ENCODE assay signal across 10 cellular contexts in genomic region chr3:194046995-194047681, GRCh38.
A peak's percentile ranks its signal among the peaks of the same experiment; 100 is the strongest.
DNase-seq lines count a peak whose midpoint lies in the region; ATAC-seq, FAIRE-seq and TF ChIP-seq lines count a peak whose summit lies in the region.
"Had no signal": no experiment of that assay in that cellular context is flagged by ENCODE, and none has a peak within 500 bp of the region (broad histone marks: within the 10 kb centered on the region; RNA-seq: fewer than 3 reads in every experiment).

No MANE protein-coding gene starts in this region.

- CTCF ChIA-PET in OCI-LY7 (lab: Charles Lee; ENCODE audit: unreplicated experiment) (no interaction called here), HepG2 (lab: Yijun Ruan, JAX; ENCODE audit: low intra/inter-chr PET ratio, low total read pairs) (no interaction called here)

- TF ChIP-seq RAD21 in HepG2 (CRISPR knock-in tag; IDR thresholded peaks at IDR 0.05): no peak

- 28% methylated on average over 4 of the region's 4 CpGs for WGBS in HepG2 (ENCODE audit: low lambda C conversion rate)

- peaks cover 11% of the 10 kb centered on the region for H3K9me3 Mint-ChIP-seq in activated CD4-positive, alpha-beta T cell treated with anti-CD3 and anti-CD28 coated beads, Interleukin-2, amount 10 ng/mL, durations not matched to agents 24 days and 14 days

- peaks cover 0 to 6% of the 10 kb centered on the region in 2 donors for H3K4me1 ChIP-seq in right atrium auricular region
- peaks cover 14% of the 10 kb centered on the region for H3K4me1 ChIP-seq in OCI-LY7 (ENCODE audit: insufficient read depth, low read length, poor library complexity, severe bottlenecking)
- peaks cover 34% of the 10 kb centered on the region for H3K4me1 ChIP-seq in HepG2 (ENCODE audit: insufficient read depth, low read length)

- no peak for TF ChIP-seq POLR2A in HepG2 (IDR thresholded peaks at IDR 0.05; ENCODE audit: insufficient read depth in 1 of 2, low read depth in 2 of 2, low read length in 2 of 2)

- H3K27ac ChIP-seq in right atrium auricular region (peak overlapping the region in 1 of 2 donors; percentile 43), OCI-LY7 (ENCODE audit: low read depth, low read length, poor library complexity, severe bottlenecking) (peak overlapping the region; percentile 25), HepG2 (ENCODE audit: extremely low read length, insufficient read depth, low read length) (no peak overlapping the region)
- H3K27ac ChIP-seq: BLaER1 had no signal

- H4K20me1 ChIP-seq in OCI-LY7 (ENCODE audit: insufficient read depth, low read length) (no peaks in the 10 kb centered on the region), HepG2 (ENCODE audit: insufficient read depth, low read length) (no peaks in the 10 kb centered on the region; the same call in 1 of the 2 replicates)
- H4K20me1 ChIP-seq: BLaER1 had no signal

- peaks cover 9% of the 10 kb centered on the region for H3K4me1 Mint-ChIP-seq in activated CD4-positive, alpha-beta T cell treated with anti-CD3 and anti-CD28 coated beads, Interleukin-2, amount 10 ng/mL, durations not matched to agents 24 days and 14 days

- no peaks in the 10 kb centered on the region for H3K27me3 ChIP-seq in right atrium auricular region
- H3K27me3 ChIP-seq in HepG2 (ENCODE audit: control insufficient read depth in 1 of 2, insufficient read depth in 2 of 2, low read length in 2 of 2): peaks cover 0 to 7% of the 10 kb centered on the region in 2 experiments; a peak in 1 of 5 replicates
- H3K27me3 ChIP-seq: BLaER1 had no signal

- H3K27me3 Mint-ChIP-seq in activated CD4-positive, alpha-beta T cell treated with anti-CD3 and anti-CD28 coated beads, Interleukin-2, amount 10 ng/mL, durations not matched to agents 24 days and 14 days: peaks cover 12% of the 10 kb centered on the region

- intact Hi-C loops in Right ventricle myocardium inferior (cut with DNase I) (no loop called here), OCI-LY7 (cut with micrococcal nuclease; ENCODE audit: unreplicated experiment) (no loop called here), HepG2 (cut with micrococcal nuclease; ENCODE audit: unreplicated experiment) (no loop called here)
- intact Hi-C loops in activated CD4-positive, alpha-beta T cell treated with anti-CD3 and anti-CD28 coated beads, Interleukin-2, amount 10 ng/mL, durations not matched to agents 24 days and 14 days (cut with micrococcal nuclease): no loop called here

- in situ Hi-C loops in HepG2 (cut with HindIII; ENCODE audit: extremely low pct_ligation_motif_present, low pct_unique_long_range_greater_than_20kb): no loop called here

- FAIRE-seq in HepG2 (lab: Jason Lieb, UNC) (no peak), RCC 7860 (lab: Jason Lieb, UNC) (no peak)

- POLR2A ChIA-PET in OCI-LY7 (lab: Charles Lee): interaction anchor here (0.6 to 2.4 kb wide), 16 partner anchors 9 to 644 kb away, joined by 3 to 9 read pairs (median 4); no protein-coding TSS in a partner anchor
- POLR2A ChIA-PET in HepG2 (lab: Yijun Ruan, JAX): interaction anchor here (0.6 to 0.8 kb wide), 2 partner anchors 44 to 86 kb away, joined by 3 read pairs; no protein-coding TSS in a partner anchor

- no peaks in the 10 kb centered on the region for H3K9me2 ChIP-seq in OCI-LY7 (ENCODE audit: insufficient read depth, low read length)

- DNase-seq in Right ventricle myocardium inferior (ENCODE audit: missing footprints) (peak; percentile 82), right atrium auricular region (ENCODE audit: low spot score) (no peak), OCI-LY7 (ENCODE audit: low spot score) (peak; percentile 77), HepG2 (ENCODE audit: low spot score) (no peak), RCC 7860 (ENCODE audit: low spot score) (no peak), GM10266 (ENCODE audit: extremely low spot score) (no peak)
- no peak for DNase-seq in activated CD4-positive, alpha-beta T cell treated with anti-CD3 and anti-CD28 coated beads, Interleukin-2, amount 10 ng/mL, durations not matched to agents 24 days and 14 days
- DNase-seq in activated CD4-positive, CD25-positive, alpha-beta regulatory T cell treated with anti-CD3 and anti-CD28 coated beads, Interleukin-2, amount 50 U/mL, for 72 hours: no peak
- DNase-seq: stimulated activated CD8-positive, alpha-beta memory T cell treated with anti-CD3 and anti-CD28 coated beads, Interleukin-4, amount 100 ng/mL, for 48 hours had no signal

- no peaks in the 10 kb centered on the region for H3K36me3 Mint-ChIP-seq in activated CD4-positive, alpha-beta T cell treated with anti-CD3 and anti-CD28 coated beads, Interleukin-2, amount 10 ng/mL, durations not matched to agents 24 days and 14 days (ENCODE audit: low read depth)

- TF ChIP-seq CTCF in right atrium auricular region (IDR thresholded peaks at IDR 0.05) (no peak), OCI-LY7 (conservative IDR thresholded peaks at IDR 0.05; ENCODE audit: low read length) (no peak), HepG2 (CRISPR knock-in tag; IDR thresholded peaks at IDR 0.05) (no peak), GM10266 (IDR thresholded peaks at IDR 0.05; ENCODE audit: control insufficient read depth, insufficient read depth, low read depth, missing control alignments) (no peak)

- no peak overlapping the region for H3K4me3 Mint-ChIP-seq in activated CD4-positive, alpha-beta T cell treated with anti-CD3 and anti-CD28 coated beads, Interleukin-2, amount 10 ng/mL, durations not matched to agents 24 days and 14 days

- H3K4me3 ChIP-seq in right atrium auricular region (no peak overlapping the region), OCI-LY7 (ENCODE audit: low read depth, low read length, poor library complexity, severe bottlenecking) (no peak overlapping the region), HepG2 (replicated peaks in 1 of 3; ENCODE audit: insufficient read depth in 1 of 3, low read depth in 2 of 3, low read length in 3 of 3) (no peak overlapping the region)
- H3K4me3 ChIP-seq: BLaER1 had no signal

- BruUV-seq in OCI-LY7 (replicated peaks; lab: Mats Ljungman, UMichigan): no TSS peak
- BruUV-seq in HepG2 (replicated peaks; lab: Mats Ljungman, UMichigan): no TSS peak

- H3K36me3 ChIP-seq in right atrium auricular region (no peaks in the 10 kb centered on the region), OCI-LY7 (ENCODE audit: insufficient read depth, low read length) (no peaks in the 10 kb centered on the region; the same call in 1 of the 2 replicates), HepG2 (replicated peaks in 1 of 2; ENCODE audit: control insufficient read depth in 1 of 2, insufficient read depth in 2 of 2, low read length in 2 of 2) (no peaks in the 10 kb centered on the region)
- H3K36me3 ChIP-seq: BLaER1 had no signal

- TF ChIP-seq EP300 in HepG2 (IDR thresholded peaks at IDR 0.05; ENCODE audit: low read depth in 2 of 2, low read length in 2 of 2) (no peak), HepG2 (CRISPR knock-in tag; IDR thresholded peaks at IDR 0.05; ENCODE audit: borderline replicate concordance) (no peak)

- H3K4me2 ChIP-seq in OCI-LY7 (ENCODE audit: low read length) (peak overlapping the region; percentile 39), HepG2 (ENCODE audit: low read depth, low read length) (peak overlapping the region; percentile 50)
- H3K4me2 ChIP-seq: BLaER1 had no signal

- H3K79me2 ChIP-seq in OCI-LY7 (ENCODE audit: insufficient read depth, low read depth, low read length) (no peaks in the 10 kb centered on the region), HepG2 (ENCODE audit: insufficient read depth, low read length) (no peaks in the 10 kb centered on the region)

- no peak overlapping the region for H3K9ac ChIP-seq in HepG2 (ENCODE audit: insufficient read depth, low read depth, low read length)
- H3K9ac ChIP-seq: BLaER1 had no signal

- H2AFZ ChIP-seq in OCI-LY7 (ENCODE audit: low read length) (peak overlapping the region; percentile 84), HepG2 (ENCODE audit: low read length) (no peak overlapping the region)

- ATAC-seq in Right ventricle myocardium inferior (peak; percentile 91), HepG2 (peak; percentile 78)

- no peak overlapping the region for H3K27ac Mint-ChIP-seq in activated CD4-positive, alpha-beta T cell treated with anti-CD3 and anti-CD28 coated beads, Interleukin-2, amount 10 ng/mL, durations not matched to agents 24 days and 14 days

- H3K9me3 ChIP-seq in right atrium auricular region (peaks cover 0 to 18% of the 10 kb centered on the region in 2 donors), OCI-LY7 (ENCODE audit: low read length) (peaks cover 15% of the 10 kb centered on the region; the same call in 1 of the 2 replicates), HepG2 (ENCODE audit: low read length) (peaks cover 10% of the 10 kb centered on the region; the same call in 1 of the 2 replicates)

TF ChIP-seq in HepG2, 621 proteins besides CTCF, POLR2A, EP300 and RAD21 (continues in another document):
- no peak for TF ChIP-seq ATF2 (CRISPR knock-in tag; IDR thresholded peaks at IDR 0.05)
- TF ChIP-seq HDAC1 (CRISPR knock-in tag; IDR thresholded peaks at IDR 0.05): 0 out of 2 replicates have a peak, but pooled peaks have one; percentile 16
- no peak for TF ChIP-seq TP53 (CRISPR knock-in tag; conservative IDR thresholded peaks at IDR 0.05)

Comparison
In these comparisons a context has a peak if more than half of its experiments do, and no peak if none do; other contexts are left out.
1. DNase-seq: peak in Right ventricle myocardium inferior (single experiment) and OCI-LY7 (single experiment); none in right atrium auricular region (single experiment), HepG2 (single experiment), RCC 7860 (single experiment), activated CD4-positive, alpha-beta T cell treated with anti-CD3 and anti-CD28 coated beads, Interleukin-2, amount 10 ng/mL, durations not matched to agents 24 days and 14 days (single experiment), activated CD4-positive, CD25-positive, alpha-beta regulatory T cell treated with anti-CD3 and anti-CD28 coated beads, Interleukin-2, amount 50 U/mL, for 72 hours (single experiment) and GM10266 (single experiment).